8 cellular contexts compared by ENCODE assay signal in the genomic region with DNA sequence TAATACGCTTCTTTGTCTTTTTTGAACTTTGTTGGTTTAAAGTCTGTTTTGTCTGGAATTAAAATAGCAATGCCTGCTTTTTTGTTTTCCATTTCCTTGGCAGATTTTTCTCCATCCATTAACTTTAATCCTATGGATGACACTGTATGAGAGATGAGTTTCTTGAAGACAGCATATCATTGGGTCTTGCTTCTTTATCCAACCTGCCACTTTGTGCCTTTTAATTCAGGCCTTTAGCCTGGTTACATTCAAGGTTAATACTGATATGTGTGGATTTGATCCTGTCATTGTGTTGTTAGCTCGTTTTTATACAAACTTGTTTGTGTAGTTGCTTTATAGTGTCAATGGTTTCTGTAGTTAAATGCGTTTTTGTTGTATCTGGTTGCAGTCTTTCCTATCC.
"Had no signal": no experiment of that assay in that cellular context is flagged by ENCODE, and none has a peak within 500 bp of the region (broad histone marks: within the 10 kb centered on the region; RNA-seq: fewer than 3 reads in every experiment).

No MANE protein-coding gene starts in this region.

- FAIRE-seq: G401.6, GM12878, GM12891, GM12892, GM18507, GM19239 had no signal

- ATAC-seq: GM12878 had no signal

- DNase-seq: GDM1, GF-D8 had no signal

- H3K4me3 ChIP-seq: GM12878 had no signal
